Comparison of ENCODE assay signal across 8 cellular contexts in genomic region chr6:37221585-37222124, GRCh38. TPM values are rescaled to one million over a fixed set of nuclear protein-coding genes. Genes with fewer than 3 reads are reported as not detected.
A peak's percentile ranks its signal among the peaks of the same experiment; 100 is the strongest.
DNase-seq lines count a peak whose midpoint lies in the region; ATAC-seq, FAIRE-seq and TF ChIP-seq lines count a peak whose summit lies in the region.

No MANE protein-coding gene starts in this region.

- no peaks in the 10 kb centered on the region for H3K9me3 ChIP-seq in HCT116 (ENCODE audit: control insufficient read depth in 1 of 2, insufficient read depth in 1 of 2, low read depth in 1 of 2, low read length in 2 of 2)

- H3K79me2 ChIP-seq in HCT116 (ENCODE audit: insufficient read depth, low read length) (no peaks in the 10 kb centered on the region), mesendoderm (ENCODE audit: control insufficient read depth, insufficient read depth, low read length) (no peaks in the 10 kb centered on the region)

- ATAC-seq in HCT116 = no peak; the same call in 1 of the 2 replicates

- RAD21 ChIA-PET in HCT116 (lab: Charles Lee; ENCODE audit: low non-redundant PET in 1 of 2, low total read pairs in 2 of 2, uncharacterized antibody in 2 of 2, unreplicated experiment in 2 of 2) = interaction anchor here (0.6 to 0.7 kb wide), 2 partner anchors 11 to 52 kb away, joined by 3 read pairs; no protein-coding TSS in a partner anchor

- H3K4me1 ChIP-seq in HCT116 (ENCODE audit: control insufficient read depth in 1 of 2, insufficient read depth in 2 of 2, low read length in 2 of 2) (peaks cover 12 to 21% of the 10 kb centered on the region in 2 experiments), mesendoderm (ENCODE audit: control insufficient read depth, low read depth, low read length) (no peaks in the 10 kb centered on the region)

- no peak for TF ChIP-seq POLR2A in HCT116 (IDR thresholded peaks at IDR 0.05; ENCODE audit: borderline replicate concordance, extremely low read depth, insufficient read depth, insufficient read length)

- no peaks in the 10 kb centered on the region for H3K9me2 ChIP-seq in HCT116 (ENCODE audit: insufficient read depth)

- no peaks in the 10 kb centered on the region for H3K79me1 ChIP-seq in mesendoderm (ENCODE audit: low read length)

- no peak overlapping the region for H3K4ac ChIP-seq in mesendoderm (ENCODE audit: low read depth, low read length)

- no peak for DNase-seq in AG04449 (ENCODE audit: low read depth, low spot score)
- DNase-seq in HCT116 (ENCODE audit: low read depth, low spot score) = no peak
- peak; percentile 23 for DNase-seq in amniotic epithelial cell (ENCODE audit: low read depth)
- DNase-seq in mesendoderm = peak; percentile 82
- DNase-seq in NCI-H345 treated with DMSO at 0.1 percent for 48 hours (lab: John Stamatoyannopoulos, UW; ENCODE audit: unreplicated experiment) = no peak
- no peak for DNase-seq in urothelium cell line (ENCODE audit: low spot score)
- DNase-seq in islet precursor cell = no peak
- DNase-seq in globus pallidus (ENCODE audit: low spot score) = no peak

- H3K27me3 ChIP-seq in HCT116 (ENCODE audit: insufficient read depth, low read length) (no peaks in the 10 kb centered on the region), mesendoderm (ENCODE audit: insufficient read depth, low read length, poor library complexity) (no peaks in the 10 kb centered on the region)

- CTCF ChIA-PET in AG04449 (lab: Yijun Ruan, JAX) (interaction anchor here (5.0 to 32.2 kb wide), 2 partner anchors 12 to 199 kb away, joined by 62 to 1706 read pairs; no protein-coding TSS in a partner anchor), HCT116 (lab: Charles Lee) (interaction anchor here (0.7 to 1.2 kb wide), 3 partner anchors 11 to 203 kb away, joined by 4 to 6 read pairs (median 4); no protein-coding TSS in a partner anchor)

- no peak overlapping the region for H2BK15ac ChIP-seq in mesendoderm (replicated peaks; ENCODE audit: low read depth)

- no peak overlapping the region for H3K23ac ChIP-seq in mesendoderm (ENCODE audit: low read length)

- peak overlapping the region; percentile 87 for H3K56ac ChIP-seq in mesendoderm (ENCODE audit: low read length)

- POLR2A ChIA-PET in AG04449 (lab: Yijun Ruan, JAX) (interaction anchor here (0.5 kb wide), 1 partner anchor 533 kb away, joined by 6 read pairs; no protein-coding TSS in a partner anchor), HCT116 (lab: Charles Lee) (no interaction called here)

- TF ChIP-seq CTCF in AG04449 (IDR thresholded peaks at IDR 0.05; ENCODE audit: insufficient read depth, low read length, missing control alignments) (no peak), HCT116 (IDR thresholded peaks at IDR 0.05 in 2 of 3, conservative IDR thresholded peaks at IDR 0.05 in 1 of 3; ENCODE audit: borderline replicate concordance in 1 of 3, insufficient read depth in 1 of 3, low read depth in 2 of 3, low read length in 2 of 3) (no peak)

- H3K18ac ChIP-seq in mesendoderm (ENCODE audit: low read length) = no peak overlapping the region

- H4K8ac ChIP-seq in mesendoderm (ENCODE audit: low read depth, low read length) = no peak overlapping the region

- H2AFZ ChIP-seq in HCT116 (ENCODE audit: low read depth, low read length, poor library complexity, severe bottlenecking) = peak overlapping the region; percentile 96

- peak overlapping the region; percentile 79 for H3K4me2 ChIP-seq in HCT116 (ENCODE audit: low read length)
- H3K4me2 ChIP-seq in mesendoderm (ENCODE audit: low read length) = peak overlapping the region; percentile 53

- peak overlapping the region; percentile 71; the same call in 1 of the 2 replicates for H3K27ac ChIP-seq in HCT116 (ENCODE audit: low read depth, low read length)
- peak overlapping the region; percentile 17 for H3K27ac ChIP-seq in mesendoderm (ENCODE audit: low read depth, low read length)

- FAIRE-seq in urothelium cell line (lab: Jason Lieb, UNC) = no peak

- H4K20me1 ChIP-seq in HCT116 (ENCODE audit: insufficient read depth) = no peaks in the 10 kb centered on the region

- intact Hi-C loops in HCT116 (cut with micrococcal nuclease) = no loop called here

- BruUV-seq in HCT116 (replicated peaks; lab: Mats Ljungman, UMichigan) = no TSS peak

- H4K5ac ChIP-seq in mesendoderm (ENCODE audit: low read length) = no peak overlapping the region

- no peaks in the 10 kb centered on the region for H3K36me3 ChIP-seq in HCT116 (ENCODE audit: control insufficient read depth in 1 of 2, insufficient read depth in 2 of 2, low read length in 2 of 2)
- no peaks in the 10 kb centered on the region for H3K36me3 ChIP-seq in mesendoderm (ENCODE audit: control insufficient read depth, insufficient read depth, low read length)

- peak overlapping the region; percentile 24 for H3K9ac ChIP-seq in HCT116 (ENCODE audit: low read length)
- peak overlapping the region; percentile 62 for H3K9ac ChIP-seq in mesendoderm (ENCODE audit: low read length)

- TF ChIP-seq RAD21 in HCT116 (IDR thresholded peaks at IDR 0.05; ENCODE audit: low read depth) = no peak

- no peak overlapping the region for H2BK5ac ChIP-seq in mesendoderm (ENCODE audit: low read length)

- WGBS in mesendoderm (ENCODE audit: extremely low coverage, insufficient coverage, low lambda C conversion rate) = no CpG with 5 or more reads among the region's 6 CpGs

- H2BK120ac ChIP-seq in mesendoderm (ENCODE audit: low read depth, low read length) = no peak overlapping the region

- H3K4me3 ChIP-seq in AG04449 (ENCODE audit: low read depth, low read length) = peak overlapping the region; percentile 64
- peak overlapping the region; percentile 50 to 56 for H3K4me3 ChIP-seq in HCT116 (replicated peaks in 1 of 2; ENCODE audit: low read depth in 1 of 2, low read length in 2 of 2)
- H3K4me3 ChIP-seq in mesendoderm (ENCODE audit: low read length) = peak overlapping the region; percentile 13

- no peak overlapping the region for H2AK5ac ChIP-seq in mesendoderm (ENCODE audit: low read length)

TF ChIP-seq in HCT116, 20 proteins besides CTCF, POLR2A, EP300 and RAD21:
- TF ChIP-seq EGR1 (IDR thresholded peaks at IDR 0.05; ENCODE audit: low read depth) = no peak
- no peak for TF ChIP-seq POLR2AphosphoS5 (IDR thresholded peaks at IDR 0.05; ENCODE audit: low read depth, low read length)
- no peak for TF ChIP-seq ZFX (IDR thresholded peaks at IDR 0.05)
- TF ChIP-seq ZBTB33 (IDR thresholded peaks at IDR 0.05; ENCODE audit: extremely low read depth, insufficient replicate concordance, low read length) = no peak

RNA-seq across cellular contexts. Expression of gene TBC1D22B, which starts 35.9 kb away (rescaled TPM):
- 9.1 TPM for total RNA-seq in HCT116 (2021; ENCODE audit: unreplicated experiment)
- 7.0 and 7.7 TPM in 2 replicates for polyA plus RNA-seq in HCT116 (2012)
- 10.0 TPM for polyA plus RNA-seq in mesendoderm (2013, experiment 1 of 2)
- polyA plus RNA-seq in mesendoderm (2013, experiment 2 of 2) = 9.9 TPM

RNA-seq across cellular contexts. Expression of gene TMEM217, which starts 36.3 kb away (rescaled TPM):
- 0.98 TPM for total RNA-seq in HCT116 (2021; ENCODE audit: unreplicated experiment)
- 0.36 and 0.72 TPM in 2 replicates for polyA plus RNA-seq in HCT116 (2012)
- 1.2 TPM for polyA plus RNA-seq in mesendoderm (2013, experiment 1 of 2)
- polyA plus RNA-seq in mesendoderm (2013, experiment 2 of 2) = 1.0 TPM

RNA-seq across cellular contexts. Expression of gene PIM1, which starts 51.7 kb away (rescaled TPM):
- total RNA-seq in HCT116 (2021; ENCODE audit: unreplicated experiment) = 26.2 TPM
- 19.9 and 25.7 TPM in 2 replicates for polyA plus RNA-seq in HCT116 (2012)
- polyA plus RNA-seq in mesendoderm (2013, experiment 1 of 2) = 153 TPM
- 150 TPM for polyA plus RNA-seq in mesendoderm (2013, experiment 2 of 2)

Comparison
In these comparisons a context has a peak if more than half of its experiments do, and no peak if none do; other contexts are left out.
1. DNase-seq: peak in amniotic epithelial cell (single experiment) and mesendoderm (single experiment); none in AG04449 (single experiment), HCT116 (single experiment), NCI-H345 treated with DMSO at 0.1 percent for 48 hours (single experiment), urothelium cell line (single experiment), islet precursor cell (single experiment) and globus pallidus (single experiment).
2. H3K4me3 ChIP-seq: peak in every context shown above with its lines; median percentile 64 in AG04449; 53 in HCT116; 13 in mesendoderm.